16 cellular contexts compared by ENCODE assay signal in genomic region chr10:84342584-84342983, GRCh38. TPM values are rescaled to one million over a fixed set of nuclear protein-coding genes. Genes with fewer than 3 reads are reported as not detected.
DNase-seq lines count a peak whose midpoint lies in the region; ATAC-seq and TF ChIP-seq lines count a peak whose summit lies in the region.
"Had no signal": no experiment of that assay in that cellular context is flagged by ENCODE, and none has a peak within 500 bp of the region (broad histone marks: within the 10 kb centered on the region; RNA-seq: fewer than 3 reads in every experiment).

No MANE protein-coding gene starts in this region.

- DNase-seq in activated T-cell treated with anti-CD3 and anti-CD28 coated beads, Interleukin-2, amount 50 U/mL, for 72 hours, result no peak
- no peak for DNase-seq in activated T-cell treated with anti-CD3 and anti-CD28 coated beads, Interleukin-2, amount 50 U/mL, for 1 hour
- no peak for DNase-seq in activated naive CD8-positive, alpha-beta T cell treated with anti-CD3 and anti-CD28 coated beads, Interleukin-2, amount 50 U/mL, for 24 hours
- no peak for DNase-seq in stimulated activated naive B cell treated with anti-CD40 and anti-IgM and Interleukin-4, amounts not matched to agents 10 μg/mL and 1 μg/mL and 100 μg/mL, for 72 hours
- no peak for DNase-seq in PC-9
- DNase-seq in GM19240 (ENCODE audit: insufficient read length, low spot score), result no peak
- DNase-seq in mesothelial cell of epicardium (ENCODE audit: low spot score in 2 of 2, unreplicated experiment in 2 of 2), result no peak
- DNase-seq: anterior cingulate cortex, NCI-H1417, NCI-H446 treated with DMSO at 0.1 percent for 48 hours, SIG-M5, transverse colon had no signal

- BruUV-seq in PC-9 (replicated peaks; lab: Mats Ljungman, UMichigan), result no TSS peak

- intact Hi-C loops in PC-9 (cut with micrococcal nuclease; ENCODE audit: unreplicated experiment), result no loop called here

- no peak overlapping the region for H3K27ac ChIP-seq in PC-9
- H3K27ac ChIP-seq: gastroesophageal sphincter, transverse colon had no signal

- no peaks in the 10 kb centered on the region for H3K9me3 ChIP-seq in PC-9 (ENCODE audit: insufficient read depth, low read depth)
- H3K9me3 ChIP-seq: gastroesophageal sphincter, transverse colon had no signal

- ATAC-seq in activated T-cell treated with anti-CD3 and anti-CD28 coated beads, Interleukin-2, amount 50 U/mL, for 72 hours (replicated peaks in 1 of 2), result peak; percentile 34 to 43
- peak; percentile 41 for ATAC-seq in HG02759 (IDR thresholded peaks at IDR 0.05; ENCODE audit: unreplicated experiment)
- peak; percentile 14 for ATAC-seq in activated naive CD8-positive, alpha-beta T cell treated with anti-CD3 and anti-CD28 coated beads, Interleukin-2, amount 50 U/mL, for 24 hours
- no peak for ATAC-seq in stimulated activated naive B cell treated with anti-CD40 and anti-IgM and Interleukin-4, amounts not matched to agents 10 μg/mL and 1 μg/mL and 100 μg/mL, for 72 hours (replicated peaks)
- ATAC-seq: gastroesophageal sphincter, HCT116, sciatic nerve had no signal

- peaks cover under 1% of the 10 kb centered on the region for H3K4me1 ChIP-seq in PC-9 (replicated peaks; ENCODE audit: insufficient read depth)

- H3K4me3 ChIP-seq in PC-9, result no peak overlapping the region
- H3K4me3 ChIP-seq: gastroesophageal sphincter, transverse colon had no signal

- POLR2A ChIA-PET in PC-9 (lab: Charles Lee; ENCODE audit: unreplicated experiment), result no interaction called here

- peaks cover 4 to 5% of the 10 kb centered on the region in 2 donors for H3K36me3 Mint-ChIP-seq in activated T-cell treated with anti-CD3 and anti-CD28 coated beads, Interleukin-2, amount 50 U/mL, for 72 hours (ENCODE audit: insufficient read depth in 2 of 2)
- H3K36me3 Mint-ChIP-seq in activated naive CD8-positive, alpha-beta T cell treated with anti-CD3 and anti-CD28 coated beads, Interleukin-2, amount 50 U/mL, for 24 hours (ENCODE audit: low read depth), result peaks cover 18% of the 10 kb centered on the region
- peaks cover 16 to 34% of the 10 kb centered on the region in 2 donors for H3K36me3 Mint-ChIP-seq in stimulated activated naive B cell treated with anti-CD40 and anti-IgM and Interleukin-4, amounts not matched to agents 10 μg/mL and 1 μg/mL and 100 μg/mL, for 72 hours
- H3K36me3 Mint-ChIP-seq in mesothelial cell of epicardium, result peaks cover 8% of the 10 kb centered on the region

- TF ChIP-seq CTCF in PC-9 (conservative IDR thresholded peaks at IDR 0.05), result no peak
- TF ChIP-seq CTCF in mesothelial cell of epicardium (IDR thresholded peaks at IDR 0.05; ENCODE audit: unreplicated experiment), result no peak

- CTCF ChIA-PET in PC-9 (lab: Charles Lee), result no interaction called here

- no peaks in the 10 kb centered on the region for H3K27me3 ChIP-seq in PC-9 (ENCODE audit: insufficient read depth, low read depth)
- H3K27me3 ChIP-seq: gastroesophageal sphincter, transverse colon had no signal

- H3K27ac Mint-ChIP-seq in activated T-cell treated with anti-CD3 and anti-CD28 coated beads, Interleukin-2, amount 50 U/mL, for 72 hours, result peak overlapping the region; percentile 84
- H3K27ac Mint-ChIP-seq in activated naive CD8-positive, alpha-beta T cell treated with anti-CD3 and anti-CD28 coated beads, Interleukin-2, amount 50 U/mL, for 24 hours, result peak overlapping the region; percentile 85
- peak overlapping the region; percentile 5 for H3K27ac Mint-ChIP-seq in stimulated activated naive B cell treated with anti-CD40 and anti-IgM and Interleukin-4, amounts not matched to agents 10 μg/mL and 1 μg/mL and 100 μg/mL, for 72 hours
- no peak overlapping the region for H3K27ac Mint-ChIP-seq in mesothelial cell of epicardium

- H3K4me2 ChIP-seq in PC-9, result no peak overlapping the region

- peaks cover 47% of the 10 kb centered on the region for H3K79me2 ChIP-seq in PC-9 (ENCODE audit: low read depth)

- no peaks in the 10 kb centered on the region for H3K9me2 ChIP-seq in PC-9 (ENCODE audit: insufficient read depth)

- H3K36me3 ChIP-seq in PC-9 (ENCODE audit: low read depth), result no peaks in the 10 kb centered on the region
- H3K36me3 ChIP-seq: gastroesophageal sphincter, transverse colon had no signal

- H3K9me3 Mint-ChIP-seq in activated T-cell treated with anti-CD3 and anti-CD28 coated beads, Interleukin-2, amount 50 U/mL, for 72 hours, result no peaks in the 10 kb centered on the region
- no peaks in the 10 kb centered on the region for H3K9me3 Mint-ChIP-seq in activated naive CD8-positive, alpha-beta T cell treated with anti-CD3 and anti-CD28 coated beads, Interleukin-2, amount 50 U/mL, for 24 hours
- no peaks in the 10 kb centered on the region for H3K9me3 Mint-ChIP-seq in stimulated activated naive B cell treated with anti-CD40 and anti-IgM and Interleukin-4, amounts not matched to agents 10 μg/mL and 1 μg/mL and 100 μg/mL, for 72 hours
- H3K9me3 Mint-ChIP-seq in mesothelial cell of epicardium, result peaks cover 4% of the 10 kb centered on the region

- H2AFZ ChIP-seq in PC-9, result no peak overlapping the region

- 0 out of 2 replicates have a peak, but pooled peaks cover 6% of the 10 kb centered on the region for H4K20me1 ChIP-seq in PC-9 (ENCODE audit: insufficient read depth)

- H3K4me3 Mint-ChIP-seq in activated T-cell treated with anti-CD3 and anti-CD28 coated beads, Interleukin-2, amount 50 U/mL, for 72 hours, result peak overlapping the region; percentile 75 to 88
- peak overlapping the region; percentile 78 for H3K4me3 Mint-ChIP-seq in activated naive CD8-positive, alpha-beta T cell treated with anti-CD3 and anti-CD28 coated beads, Interleukin-2, amount 50 U/mL, for 24 hours
- no peak overlapping the region for H3K4me3 Mint-ChIP-seq in stimulated activated naive B cell treated with anti-CD40 and anti-IgM and Interleukin-4, amounts not matched to agents 10 μg/mL and 1 μg/mL and 100 μg/mL, for 72 hours
- no peak overlapping the region for H3K4me3 Mint-ChIP-seq in mesothelial cell of epicardium

- peaks cover 53% of the 10 kb centered on the region for H3K4me1 Mint-ChIP-seq in activated T-cell treated with anti-CD3 and anti-CD28 coated beads, Interleukin-2, amount 50 U/mL, for 72 hours (ENCODE audit: low read depth)
- peaks cover 50% of the 10 kb centered on the region for H3K4me1 Mint-ChIP-seq in activated naive CD8-positive, alpha-beta T cell treated with anti-CD3 and anti-CD28 coated beads, Interleukin-2, amount 50 U/mL, for 24 hours
- peaks cover 30 to 40% of the 10 kb centered on the region in 2 donors for H3K4me1 Mint-ChIP-seq in stimulated activated naive B cell treated with anti-CD40 and anti-IgM and Interleukin-4, amounts not matched to agents 10 μg/mL and 1 μg/mL and 100 μg/mL, for 72 hours
- H3K4me1 Mint-ChIP-seq in mesothelial cell of epicardium, result peaks cover 9% of the 10 kb centered on the region

- no peaks in the 10 kb centered on the region for H3F3A ChIP-seq in PC-9 (ENCODE audit: insufficient read depth, low read depth)

- H3K27me3 Mint-ChIP-seq in activated T-cell treated with anti-CD3 and anti-CD28 coated beads, Interleukin-2, amount 50 U/mL, for 72 hours (ENCODE audit: low read depth), result no peaks in the 10 kb centered on the region
- no peaks in the 10 kb centered on the region for H3K27me3 Mint-ChIP-seq in activated naive CD8-positive, alpha-beta T cell treated with anti-CD3 and anti-CD28 coated beads, Interleukin-2, amount 50 U/mL, for 24 hours
- no peaks in the 10 kb centered on the region for H3K27me3 Mint-ChIP-seq in stimulated activated naive B cell treated with anti-CD40 and anti-IgM and Interleukin-4, amounts not matched to agents 10 μg/mL and 1 μg/mL and 100 μg/mL, for 72 hours
- no peaks in the 10 kb centered on the region for H3K27me3 Mint-ChIP-seq in mesothelial cell of epicardium (ENCODE audit: low read depth)

RNA-seq across cellular contexts. Expression of gene CCSER2, which starts 14.2 kb away (rescaled TPM):
- 10 to 100 TPM; 93.7 to 99.1 TPM for total RNA-seq in activated T-cell treated with anti-CD3 and anti-CD28 coated beads, Interleukin-2, amount 50 U/mL, for 72 hours
- total RNA-seq in PC-9 (2021) (42.2 and 56.6 TPM in 2 replicates), mesothelial cell of epicardium (37.1 to 44.2 TPM (median 38.7 TPM) in 3 replicates)

Comparison
In these comparisons a context has a peak if more than half of its experiments do, and no peak if none do; other contexts are left out.
1. ATAC-seq: peak in activated T-cell treated with anti-CD3 and anti-CD28 coated beads, Interleukin-2, amount 50 U/mL, for 72 hours (2 of 2), HG02759 (single experiment) and activated naive CD8-positive, alpha-beta T cell treated with anti-CD3 and anti-CD28 coated beads, Interleukin-2, amount 50 U/mL, for 24 hours (single experiment); none in stimulated activated naive B cell treated with anti-CD40 and anti-IgM and Interleukin-4, amounts not matched to agents 10 μg/mL and 1 μg/mL and 100 μg/mL, for 72 hours (0 of 2).
2. H3K4me3 Mint-ChIP-seq: peak in activated T-cell treated with anti-CD3 and anti-CD28 coated beads, Interleukin-2, amount 50 U/mL, for 72 hours (2 of 2) and activated naive CD8-positive, alpha-beta T cell treated with anti-CD3 and anti-CD28 coated beads, Interleukin-2, amount 50 U/mL, for 24 hours (single experiment); none in stimulated activated naive B cell treated with anti-CD40 and anti-IgM and Interleukin-4, amounts not matched to agents 10 μg/mL and 1 μg/mL and 100 μg/mL, for 72 hours (0 of 2) and mesothelial cell of epicardium (single experiment).